Comparison of ENCODE assay signal across 12 cellular contexts in the genomic region with DNA sequence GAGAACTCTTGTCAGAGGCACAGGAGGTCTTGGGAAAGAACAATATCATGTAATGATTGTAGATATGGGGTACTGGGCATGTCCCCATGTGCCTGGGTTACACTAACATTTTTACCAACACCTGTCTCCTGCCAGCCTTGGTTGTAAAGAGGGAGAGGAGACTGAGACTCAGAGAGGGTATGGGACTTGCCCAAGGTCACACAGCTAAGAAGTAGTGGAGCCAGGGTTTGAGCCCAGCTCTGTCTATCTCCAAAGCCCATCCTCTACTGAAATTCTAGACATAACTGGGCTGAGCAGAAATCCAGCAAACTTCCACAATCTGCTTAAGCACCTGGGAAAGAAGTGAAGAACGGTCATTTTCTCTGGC. TPM values are rescaled to one million over a fixed set of nuclear protein-coding genes. Genes with fewer than 3 reads are reported as not detected.
DNase-seq lines count a peak whose midpoint lies in the region; ATAC-seq lines count a peak whose summit lies in the region.
"Had no signal": no experiment of that assay in that cellular context is flagged by ENCODE, and none has a peak within 500 bp of the region (broad histone marks: within the 10 kb centered on the region; RNA-seq: fewer than 3 reads in every experiment).

No MANE protein-coding gene starts in this region.

- peak overlapping the region; percentile 78 to 89 (median 84) for H3K4me3 Mint-ChIP-seq in CD4-positive, alpha-beta memory T cell
- H3K4me3 Mint-ChIP-seq in activated naive CD8-positive, alpha-beta T cell treated with anti-CD3 and anti-CD28 coated beads, Interleukin-2, amount 10 ng/mL, durations not matched to agents 7 days and 5 days = peak overlapping the region; percentile 67
- H3K4me3 Mint-ChIP-seq in natural killer cell treated with Interleukin-12 subunit alpha and Interleukin-12 subunit beta and Interleukin-15 and Interleukin-18, amount 100 ng/mL, for 72 hours = peak overlapping the region; percentile 73
- H3K4me3 Mint-ChIP-seq: neural crest cell had no signal

- no peaks in the 10 kb centered on the region for H3K27me3 Mint-ChIP-seq in CD4-positive, alpha-beta memory T cell
- no peaks in the 10 kb centered on the region for H3K27me3 Mint-ChIP-seq in activated naive CD8-positive, alpha-beta T cell treated with anti-CD3 and anti-CD28 coated beads, Interleukin-2, amount 10 ng/mL, durations not matched to agents 7 days and 5 days
- H3K27me3 Mint-ChIP-seq in natural killer cell treated with Interleukin-12 subunit alpha and Interleukin-12 subunit beta and Interleukin-15 and Interleukin-18, amount 100 ng/mL, for 72 hours = no peaks in the 10 kb centered on the region

- H3K27ac Mint-ChIP-seq in CD4-positive, alpha-beta memory T cell = peak overlapping the region; percentile 90 to 98 (median 97)
- peak overlapping the region; percentile 92 for H3K27ac Mint-ChIP-seq in activated naive CD8-positive, alpha-beta T cell treated with anti-CD3 and anti-CD28 coated beads, Interleukin-2, amount 10 ng/mL, durations not matched to agents 7 days and 5 days
- peak overlapping the region; percentile 77 to 91 for H3K27ac Mint-ChIP-seq in natural killer cell treated with Interleukin-12 subunit alpha and Interleukin-12 subunit beta and Interleukin-15 and Interleukin-18, amount 100 ng/mL, for 72 hours

- H3K36me3 ChIP-seq in CD4-positive, alpha-beta memory T cell (ENCODE audit: insufficient read depth, low read length) = no peaks in the 10 kb centered on the region
- H3K36me3 ChIP-seq in KOPT-K1 (ENCODE audit: insufficient read depth, low read length) = no peaks in the 10 kb centered on the region

- H3K27me3 ChIP-seq in CD4-positive, alpha-beta memory T cell (ENCODE audit: insufficient read depth, low read length) = no peaks in the 10 kb centered on the region

- H3K4me1 ChIP-seq in CD4-positive, alpha-beta memory T cell (ENCODE audit: insufficient read depth, low read length) = peaks cover 60% of the 10 kb centered on the region

- H3K36me3 Mint-ChIP-seq in CD4-positive, alpha-beta memory T cell = peaks cover 0 to 6% of the 10 kb centered on the region in 2 donors
- H3K36me3 Mint-ChIP-seq in activated naive CD8-positive, alpha-beta T cell treated with anti-CD3 and anti-CD28 coated beads, Interleukin-2, amount 10 ng/mL, durations not matched to agents 7 days and 5 days = peaks cover 3% of the 10 kb centered on the region
- H3K36me3 Mint-ChIP-seq in natural killer cell treated with Interleukin-12 subunit alpha and Interleukin-12 subunit beta and Interleukin-15 and Interleukin-18, amount 100 ng/mL, for 72 hours = no peaks in the 10 kb centered on the region

- ATAC-seq in activated naive CD8-positive, alpha-beta T cell treated with anti-CD3 and anti-CD28 coated beads, Interleukin-2, amount 10 ng/mL, durations not matched to agents 7 days and 5 days (ENCODE audit: low read depth) = no peak
- ATAC-seq in natural killer cell treated with Interleukin-12 subunit alpha and Interleukin-12 subunit beta and Interleukin-15 and Interleukin-18, amount 100 ng/mL, for 72 hours = no peak
- ATAC-seq in GM18867 (IDR thresholded peaks at IDR 0.05; ENCODE audit: unreplicated experiment) (no peak), HG02610 (IDR thresholded peaks at IDR 0.05; ENCODE audit: unreplicated experiment) (no peak), HG03039 (IDR thresholded peaks at IDR 0.05; ENCODE audit: unreplicated experiment) (no peak)

- peak overlapping the region; percentile 65 for H3K27ac ChIP-seq in CD4-positive, alpha-beta memory T cell (ENCODE audit: low read depth, low read length)
- H3K27ac ChIP-seq in KOPT-K1 (ENCODE audit: low read depth, low read length, poor library complexity, severe bottlenecking) = peak overlapping the region; percentile 75
- H3K27ac ChIP-seq: C4-2B had no signal

- H3K9me3 ChIP-seq in CD4-positive, alpha-beta memory T cell (ENCODE audit: control insufficient read depth in 1 of 2, low read length in 2 of 2) = no peaks in the 10 kb centered on the region
- H3K9me3 ChIP-seq in KOPT-K1 (ENCODE audit: insufficient read depth, low read length, poor library complexity, severe bottlenecking) = no peaks in the 10 kb centered on the region

- intact Hi-C loops in CD4-positive, alpha-beta memory T cell (cut with micrococcal nuclease) = no loop called here

- CTCF ChIA-PET in CD4-positive, alpha-beta memory T cell (lab: Charles Lee; ENCODE audit: partially characterized antibody) = interaction anchor here (1.0 kb wide), 2 partner anchors 71 to 339 kb away, joined by 3 read pairs; no protein-coding TSS in a partner anchor

- H3K4me3 ChIP-seq in CD4-positive, alpha-beta memory T cell (ENCODE audit: low read length in 2 of 2) = peak overlapping the region; percentile 45 to 68

- H3K4me1 Mint-ChIP-seq in CD4-positive, alpha-beta memory T cell = peaks cover 22 to 63% (median 38%) of the 10 kb centered on the region in 4 donors
- H3K4me1 Mint-ChIP-seq in activated naive CD8-positive, alpha-beta T cell treated with anti-CD3 and anti-CD28 coated beads, Interleukin-2, amount 10 ng/mL, durations not matched to agents 7 days and 5 days = peaks cover 31% of the 10 kb centered on the region
- H3K4me1 Mint-ChIP-seq in natural killer cell treated with Interleukin-12 subunit alpha and Interleukin-12 subunit beta and Interleukin-15 and Interleukin-18, amount 100 ng/mL, for 72 hours (ENCODE audit: low read depth in 2 of 2) = peaks cover 30 to 36% of the 10 kb centered on the region in 2 donors

- peaks cover 0 to 2% (median 0%) of the 10 kb centered on the region in 8 donors for H3K9me3 Mint-ChIP-seq in CD4-positive, alpha-beta memory T cell
- H3K9me3 Mint-ChIP-seq in activated naive CD8-positive, alpha-beta T cell treated with anti-CD3 and anti-CD28 coated beads, Interleukin-2, amount 10 ng/mL, durations not matched to agents 7 days and 5 days = no peaks in the 10 kb centered on the region
- H3K9me3 Mint-ChIP-seq in natural killer cell treated with Interleukin-12 subunit alpha and Interleukin-12 subunit beta and Interleukin-15 and Interleukin-18, amount 100 ng/mL, for 72 hours = no peaks in the 10 kb centered on the region
- H3K9me3 Mint-ChIP-seq: neural crest cell had no signal

- no peak for DNase-seq in CD4-positive, alpha-beta memory T cell
- peak; percentile 23 for DNase-seq in activated naive CD8-positive, alpha-beta T cell treated with anti-CD3 and anti-CD28 coated beads, Interleukin-2, amount 10 ng/mL, durations not matched to agents 7 days and 5 days
- no peak for DNase-seq in natural killer cell treated with Interleukin-12 subunit alpha and Interleukin-12 subunit beta and Interleukin-15 and Interleukin-18, amount 100 ng/mL, for 72 hours (ENCODE audit: low spot score)
- no peak for DNase-seq in cerebellar cortex (ENCODE audit: low spot score)
- DNase-seq: IMR-90, NCI-H1694 treated with DMSO at 0.1 percent for 48 hours had no signal

- POLR2A ChIA-PET in CD4-positive, alpha-beta memory T cell (lab: Charles Lee; ENCODE audit: partially characterized antibody) = interaction anchor here (0.5 to 1.2 kb wide), 13 partner anchors 8 to 866 kb away, joined by 3 to 6 read pairs (median 4); a partner anchor contains a TSS
- POLR2A ChIA-PET in activated naive CD8-positive, alpha-beta T cell treated with anti-CD3 and anti-CD28 coated beads, Interleukin-2, amount 10 ng/mL, durations not matched to agents 7 days and 5 days (lab: Charles Lee) = interaction anchor here (1.0 kb wide), 1 partner anchor 18 kb away, joined by 4 read pairs; no protein-coding TSS in a partner anchor

RNA-seq across cellular contexts. Expression of a gene that starts 2.6 kb away (rescaled TPM):
- total RNA-seq in CD4-positive, alpha-beta memory T cell = 10 to 100 TPM; 60.5 to 64.8 TPM
- 10 to 100 TPM; 39.3 to 68.5 TPM for polyA plus RNA-seq in CD4-positive, alpha-beta memory T cell
- total RNA-seq in activated naive CD8-positive, alpha-beta T cell treated with anti-CD3 and anti-CD28 coated beads, Interleukin-2, amount 10 ng/mL, durations not matched to agents 7 days and 5 days = 10 to 100 TPM; 35.4 to 40.5 TPM
- 10 to 100 TPM; 38.4 to 51.9 TPM for total RNA-seq in natural killer cell treated with Interleukin-12 subunit alpha and Interleukin-12 subunit beta and Interleukin-15 and Interleukin-18, amount 100 ng/mL, for 72 hours

RNA-seq across cellular contexts. Expression of a gene that starts 39.1 kb away (rescaled TPM):
- 10 to 100 TPM; 40.8 to 45.8 TPM for total RNA-seq in CD4-positive, alpha-beta memory T cell
- polyA plus RNA-seq in CD4-positive, alpha-beta memory T cell = 10 to 100 TPM; 27.8 to 39.2 TPM
- total RNA-seq in activated naive CD8-positive, alpha-beta T cell treated with anti-CD3 and anti-CD28 coated beads, Interleukin-2, amount 10 ng/mL, durations not matched to agents 7 days and 5 days = 10 to 100 TPM; 52.9 to 54.4 TPM
- total RNA-seq in natural killer cell treated with Interleukin-12 subunit alpha and Interleukin-12 subunit beta and Interleukin-15 and Interleukin-18, amount 100 ng/mL, for 72 hours = 10 to 100 TPM; 65.1 to 69.7 TPM

RNA-seq across cellular contexts. Expression of a gene that starts 44.7 kb away (rescaled TPM):
- total RNA-seq in CD4-positive, alpha-beta memory T cell = 10 to 100 TPM; 60.5 to 66.1 TPM
- polyA plus RNA-seq in CD4-positive, alpha-beta memory T cell = 100 to 1,000 TPM; 189 to 259 TPM
- total RNA-seq in activated naive CD8-positive, alpha-beta T cell treated with anti-CD3 and anti-CD28 coated beads, Interleukin-2, amount 10 ng/mL, durations not matched to agents 7 days and 5 days = 10 to 100 TPM; 72.1 to 73.7 TPM
- total RNA-seq in natural killer cell treated with Interleukin-12 subunit alpha and Interleukin-12 subunit beta and Interleukin-15 and Interleukin-18, amount 100 ng/mL, for 72 hours = 10 to 100 TPM; 54.7 to 79.8 TPM
